ENCODE assay signal across 1 cellular context in the genomic region with DNA sequence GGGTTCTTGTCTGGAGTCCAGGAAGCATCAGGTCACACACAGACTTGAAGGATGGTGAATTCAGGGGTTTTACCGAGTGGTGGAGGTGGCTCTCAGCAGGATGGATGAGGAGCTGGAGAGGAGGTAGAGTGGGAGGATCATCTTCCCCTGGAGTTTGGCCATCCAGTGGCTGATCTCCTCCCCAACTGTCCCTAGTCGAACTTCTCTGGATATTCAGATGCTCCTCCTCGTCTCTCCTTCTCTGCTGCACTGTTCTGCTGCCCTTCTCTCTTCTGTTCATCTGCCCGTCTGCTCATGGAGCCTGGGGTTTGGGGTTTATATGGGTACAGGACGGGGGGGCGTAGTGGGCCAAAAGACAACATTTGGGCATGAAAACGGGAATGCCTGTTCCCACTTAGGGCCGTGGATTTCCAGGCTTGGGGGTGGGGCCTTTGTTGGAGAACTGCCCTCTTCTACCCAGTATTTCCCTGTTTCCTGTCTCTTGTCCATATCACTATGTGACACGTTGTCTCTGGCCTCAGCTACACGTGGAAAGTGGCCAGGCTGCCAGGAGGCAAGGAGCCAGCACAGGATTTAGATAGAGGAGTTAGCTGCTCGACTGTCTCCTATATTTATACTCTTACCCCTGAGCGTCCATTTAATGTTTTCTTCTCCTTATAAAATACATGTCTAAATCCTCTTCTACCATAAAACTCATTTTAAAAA.
TF ChIP-seq lines count a peak whose summit lies in the region.

No MANE protein-coding gene starts in this region.

TF ChIP-seq in GM23338, 12 proteins besides CTCF, POLR2A, EP300 and RAD21 (continued from another document):
- TF ChIP-seq, protein P1, sequence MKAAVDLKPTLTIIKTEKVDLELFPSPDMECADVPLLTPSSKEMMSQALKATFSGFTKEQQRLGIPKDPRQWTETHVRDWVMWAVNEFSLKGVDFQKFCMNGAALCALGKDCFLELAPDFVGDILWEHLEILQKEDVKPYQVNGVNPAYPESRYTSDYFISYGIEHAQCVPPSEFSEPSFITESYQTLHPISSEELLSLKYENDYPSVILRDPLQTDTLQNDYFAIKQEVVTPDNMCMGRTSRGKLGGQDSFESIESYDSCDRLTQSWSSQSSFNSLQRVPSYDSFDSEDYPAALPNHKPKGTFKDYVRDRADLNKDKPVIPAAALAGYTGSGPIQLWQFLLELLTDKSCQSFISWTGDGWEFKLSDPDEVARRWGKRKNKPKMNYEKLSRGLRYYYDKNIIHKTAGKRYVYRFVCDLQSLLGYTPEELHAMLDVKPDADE (IDR thresholded peaks at IDR 0.05), result no peak
- TF ChIP-seq POLR2AphosphoS5 (IDR thresholded peaks at IDR 0.05; ENCODE audit: low read depth), result no peak
- TF ChIP-seq, protein P2, sequence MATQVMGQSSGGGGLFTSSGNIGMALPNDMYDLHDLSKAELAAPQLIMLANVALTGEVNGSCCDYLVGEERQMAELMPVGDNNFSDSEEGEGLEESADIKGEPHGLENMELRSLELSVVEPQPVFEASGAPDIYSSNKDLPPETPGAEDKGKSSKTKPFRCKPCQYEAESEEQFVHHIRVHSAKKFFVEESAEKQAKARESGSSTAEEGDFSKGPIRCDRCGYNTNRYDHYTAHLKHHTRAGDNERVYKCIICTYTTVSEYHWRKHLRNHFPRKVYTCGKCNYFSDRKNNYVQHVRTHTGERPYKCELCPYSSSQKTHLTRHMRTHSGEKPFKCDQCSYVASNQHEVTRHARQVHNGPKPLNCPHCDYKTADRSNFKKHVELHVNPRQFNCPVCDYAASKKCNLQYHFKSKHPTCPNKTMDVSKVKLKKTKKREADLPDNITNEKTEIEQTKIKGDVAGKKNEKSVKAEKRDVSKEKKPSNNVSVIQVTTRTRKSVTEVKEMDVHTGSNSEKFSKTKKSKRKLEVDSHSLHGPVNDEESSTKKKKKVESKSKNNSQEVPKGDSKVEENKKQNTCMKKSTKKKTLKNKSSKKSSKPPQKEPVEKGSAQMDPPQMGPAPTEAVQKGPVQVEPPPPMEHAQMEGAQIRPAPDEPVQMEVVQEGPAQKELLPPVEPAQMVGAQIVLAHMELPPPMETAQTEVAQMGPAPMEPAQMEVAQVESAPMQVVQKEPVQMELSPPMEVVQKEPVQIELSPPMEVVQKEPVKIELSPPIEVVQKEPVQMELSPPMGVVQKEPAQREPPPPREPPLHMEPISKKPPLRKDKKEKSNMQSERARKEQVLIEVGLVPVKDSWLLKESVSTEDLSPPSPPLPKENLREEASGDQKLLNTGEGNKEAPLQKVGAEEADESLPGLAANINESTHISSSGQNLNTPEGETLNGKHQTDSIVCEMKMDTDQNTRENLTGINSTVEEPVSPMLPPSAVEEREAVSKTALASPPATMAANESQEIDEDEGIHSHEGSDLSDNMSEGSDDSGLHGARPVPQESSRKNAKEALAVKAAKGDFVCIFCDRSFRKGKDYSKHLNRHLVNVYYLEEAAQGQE (IDR thresholded peaks at IDR 0.05; ENCODE audit: unreplicated experiment), result no peak
- no peak for TF ChIP-seq STAT1 (IDR thresholded peaks at IDR 0.05; ENCODE audit: unreplicated experiment)
- TF ChIP-seq NANOG (IDR thresholded peaks at IDR 0.05; ENCODE audit: borderline replicate concordance), result no peak
- no peak for TF ChIP-seq ZNF331 (CRISPR knock-in tag; IDR thresholded peaks at IDR 0.05; ENCODE audit: low read depth)
- no peak for TF ChIP-seq ZNF114 (CRISPR knock-in tag; IDR thresholded peaks at IDR 0.05)
- TF ChIP-seq EZH2phosphoT487 (IDR thresholded peaks at IDR 0.05; ENCODE audit: unreplicated experiment), result no peak
